ENCODE assay signal across 8 cellular contexts in the genomic region with DNA sequence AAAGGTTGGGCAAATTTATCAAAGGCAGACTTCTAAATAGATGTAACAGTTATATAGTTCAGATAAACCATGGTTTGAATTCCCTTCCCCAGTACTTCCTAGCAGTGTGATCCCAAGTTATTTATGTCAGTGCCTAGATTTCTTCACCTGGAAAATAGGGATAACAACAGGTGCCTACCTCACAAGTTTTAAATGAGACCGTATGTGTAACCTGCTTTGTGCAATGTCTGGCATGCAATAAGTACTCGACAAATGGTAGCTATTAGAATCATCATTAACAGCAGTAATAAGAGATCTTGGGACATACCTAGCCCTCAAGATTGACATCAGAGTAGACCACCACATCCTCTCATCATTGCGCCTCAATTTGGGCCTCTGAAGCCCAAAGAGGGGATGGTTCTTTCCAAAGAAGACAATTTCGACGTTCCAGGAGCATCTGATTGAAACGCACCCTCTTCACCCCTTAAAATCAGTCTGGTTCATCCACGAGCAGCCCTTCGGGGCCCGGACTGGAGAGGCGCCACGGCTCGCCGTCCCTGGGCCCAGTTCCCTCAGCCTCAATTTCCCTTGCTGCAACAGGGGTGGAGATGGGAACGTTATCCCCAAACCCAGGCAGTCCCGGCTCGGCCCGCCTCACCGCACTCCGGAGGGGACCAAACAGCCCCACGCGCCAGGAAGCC. TPM values are rescaled to one million over a fixed set of nuclear protein-coding genes. Genes with fewer than 3 reads are reported as not detected.
A peak's percentile ranks its signal among the peaks of the same experiment; 100 is the strongest.
DNase-seq lines count a peak whose midpoint lies in the region; ATAC-seq and TF ChIP-seq lines count a peak whose summit lies in the region.

No MANE protein-coding gene starts in this region.

- H3K4me3 Mint-ChIP-seq in brain = peak overlapping the region; percentile 98 to 100 (median 99)

- peak overlapping the region; percentile 92 for H3K9ac ChIP-seq in KMS-11

- peak overlapping the region; percentile 86 for H2AFZ ChIP-seq in KMS-11 (ENCODE audit: low read depth)

- intact Hi-C loops in lower lobe of right lung (cut with DNase I) = no loop called here
- intact Hi-C loops in uterus (cut with DNase I; ENCODE audit: low total_unique reads) = no loop called here

- no peaks in the 10 kb centered on the region for H4K20me1 ChIP-seq in KMS-11 (ENCODE audit: insufficient read depth)

- peaks cover 0 to 3% (median 0%) of the 10 kb centered on the region in 5 experiments for H3K9me3 Mint-ChIP-seq in brain

- TF ChIP-seq POLR2A in uterus (IDR thresholded peaks at IDR 0.05) = no peak

- peaks cover 14% of the 10 kb centered on the region for H3K36me3 Mint-ChIP-seq in brain

- H3K4me3 ChIP-seq in KMS-11 (IDR thresholded peaks at IDR 0.05; ENCODE audit: insufficient read depth, low read depth, low read length) (no peak overlapping the region), lower lobe of right lung (peak overlapping the region; percentile 96), uterus (peak overlapping the region; percentile 76 to 84)

- no peak for DNase-seq in lower lobe of right lung
- DNase-seq in uterus = no peak
- no peak for DNase-seq in mucosa of gallbladder (ENCODE audit: low spot score)

- H3K4me2 ChIP-seq in KMS-11 = peak overlapping the region; percentile 90

- H3K4me1 ChIP-seq in KMS-11 (ENCODE audit: low read depth, poor library complexity, severe bottlenecking) (peaks cover 24% of the 10 kb centered on the region), lower lobe of right lung (peaks cover 24% of the 10 kb centered on the region), uterus (no peaks in the 10 kb centered on the region)

- H3K36me3 ChIP-seq in KMS-11 (ENCODE audit: insufficient read depth) (no peaks in the 10 kb centered on the region), lower lobe of right lung (peaks cover 2% of the 10 kb centered on the region), uterus (no peaks in the 10 kb centered on the region)

- peak; percentile 23 for ATAC-seq in GM19455 (IDR thresholded peaks at IDR 0.05; ENCODE audit: unreplicated experiment)
- ATAC-seq in lower lobe of right lung = peak in 1 of 2 donors; percentile 53
- no peak for ATAC-seq in HG03442 (IDR thresholded peaks at IDR 0.05; ENCODE audit: unreplicated experiment)

- no peak for TF ChIP-seq CTCF in C4-2B (conservative IDR thresholded peaks at IDR 0.05)
- no peak for TF ChIP-seq CTCF in KMS-11 (conservative IDR thresholded peaks at IDR 0.05; ENCODE audit: low read depth, low read length)
- TF ChIP-seq CTCF in brain (conservative IDR thresholded peaks at IDR 0.05) = no peak
- TF ChIP-seq CTCF in lower lobe of right lung (IDR thresholded peaks at IDR 0.05) = no peak
- TF ChIP-seq CTCF in uterus (IDR thresholded peaks at IDR 0.05) = no peak

- H3K27me3 Mint-ChIP-seq in brain = peaks cover 6% of the 10 kb centered on the region

- H3K9me3 ChIP-seq in lower lobe of right lung (no peaks in the 10 kb centered on the region), uterus (no peaks in the 10 kb centered on the region)

- peak overlapping the region; percentile 98 to 99 (median 99) for H3K27ac Mint-ChIP-seq in brain

- H3K4me1 Mint-ChIP-seq in brain = peaks cover 57% of the 10 kb centered on the region

- H3K79me2 ChIP-seq in KMS-11 (ENCODE audit: insufficient read depth, low read depth) = peaks cover 51% of the 10 kb centered on the region

- H3K27ac ChIP-seq in C4-2B (peak overlapping the region; percentile 96), KMS-11 (peak overlapping the region; percentile 70), lower lobe of right lung (peak overlapping the region; percentile 89), uterus (peak overlapping the region; percentile 87 to 95)

- H3K27me3 ChIP-seq in KMS-11 (ENCODE audit: insufficient read depth, low read depth) (no peaks in the 10 kb centered on the region), lower lobe of right lung (ENCODE audit: low read depth) (no peaks in the 10 kb centered on the region), uterus (no peaks in the 10 kb centered on the region)

RNA-seq across cellular contexts. Expression of a gene that starts 0.5 kb away (rescaled TPM):
- polyA plus RNA-seq in brain (ENCODE audit: insufficient read depth, low read depth, low replicate concordance) = 43.0 TPM
- total RNA-seq in lower lobe of right lung = 132 TPM
- 10 to 100 TPM in 3 of 4 donors, 1 to 10 TPM in 1; 4.7 to 75.1 (median 41.9) TPM for total RNA-seq in uterus
- total RNA-seq in mucosa of gallbladder = 74.6 TPM

RNA-seq across cellular contexts. Expression of a gene that starts 0.6 kb away (rescaled TPM):
- polyA plus RNA-seq in brain (ENCODE audit: insufficient read depth, low read depth, low replicate concordance) = 16.2 TPM
- 20.5 TPM for total RNA-seq in lower lobe of right lung
- total RNA-seq in uterus = 10 to 100 TPM; 13.8 to 40.8 (median 22.0) TPM
- 14.5 TPM for total RNA-seq in mucosa of gallbladder

RNA-seq across cellular contexts. Expression of a gene that starts 30.3 kb away (rescaled TPM):
- not detected for polyA plus RNA-seq in brain (ENCODE audit: insufficient read depth, low read depth, low replicate concordance)
- not detected for total RNA-seq in lower lobe of right lung
- total RNA-seq in uterus = not detected
- not detected for total RNA-seq in mucosa of gallbladder
